9 cellular contexts compared by ENCODE assay signal in the genomic region with DNA sequence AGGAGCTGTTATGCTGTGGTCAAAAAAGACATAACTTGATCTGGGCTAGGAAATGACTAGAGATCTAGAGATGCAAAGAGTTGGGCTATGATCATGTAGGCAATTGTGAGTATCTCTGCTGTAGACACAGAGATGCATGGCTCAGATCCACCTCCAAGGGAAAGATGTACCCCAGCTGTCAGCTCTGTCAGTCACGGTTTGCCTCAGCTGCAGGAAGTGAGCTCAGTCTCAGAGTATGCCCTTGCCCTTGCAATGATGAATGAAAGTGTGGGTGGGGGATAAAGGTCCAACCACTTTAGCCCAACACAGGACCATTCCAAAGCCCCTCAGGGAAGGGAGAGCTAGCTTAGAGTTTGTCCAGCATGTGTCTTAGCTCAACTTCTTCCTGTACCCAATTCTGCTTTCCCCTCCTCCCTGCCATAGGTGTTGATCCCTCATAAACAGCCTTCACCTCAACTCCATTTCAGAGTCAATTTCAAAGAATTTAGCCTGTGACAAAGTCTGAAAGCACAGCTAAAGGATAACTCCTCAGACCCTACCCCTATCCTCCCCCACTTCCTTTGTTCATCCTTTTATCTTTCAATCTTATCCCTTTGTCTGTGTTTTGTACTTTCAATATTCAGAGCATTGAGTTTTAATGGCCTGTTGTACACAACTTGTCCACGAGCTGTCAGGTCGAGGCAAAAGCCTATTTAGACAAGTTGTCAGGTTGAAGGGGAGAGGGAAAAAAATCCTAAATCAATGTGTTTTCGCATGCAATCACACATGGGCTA.
DNase-seq lines count a peak whose midpoint lies in the region; ATAC-seq and TF ChIP-seq lines count a peak whose summit lies in the region.
"Had no signal": no experiment of that assay in that cellular context is flagged by ENCODE, and none has a peak within 500 bp of the region (broad histone marks: within the 10 kb centered on the region; RNA-seq: fewer than 3 reads in every experiment).

No MANE protein-coding gene starts in this region.

- H3K4me1 Mint-ChIP-seq in activated T-helper 2 cell treated with anti-CD3 and anti-CD28 coated beads, Interferon-gamma antibody, Interleukin-2, Interleukin-4, amounts not matched to agents 10 μg/mL and 5 μg/mL and 100 μg/mL, durations not matched to agents 14 hours and 24 hours and 36 hours (ENCODE audit: low read depth): peaks cover 10% of the 10 kb centered on the region

- H3K4me3 Mint-ChIP-seq in activated T-helper 2 cell treated with anti-CD3 and anti-CD28 coated beads, Interferon-gamma antibody, Interleukin-2, Interleukin-4, amounts not matched to agents 10 μg/mL and 5 μg/mL and 100 μg/mL, durations not matched to agents 14 hours and 24 hours and 36 hours (ENCODE audit: low read depth): no peak overlapping the region
- H3K4me3 Mint-ChIP-seq: activated naive CD4-positive, alpha-beta T cell treated with anti-CD3 and anti-CD28 coated beads, Interleukin-2, amount 50 U/mL, for 24 hours had no signal

- DNase-seq in DMS53 (lab: John Stamatoyannopoulos, UW) (peak; percentile 37), ascending aorta (ENCODE audit: low spot score in 2 of 2) (no peak), right atrium auricular region (ENCODE audit: low spot score) (no peak), testis (no peak), caudate nucleus (lab: John Stamatoyannopoulos, UW) (no peak)
- DNase-seq in activated T-helper 2 cell treated with anti-CD3 and anti-CD28 coated beads, Interferon-gamma antibody, Interleukin-2, Interleukin-4, amounts not matched to agents 10 μg/mL and 5 μg/mL and 100 μg/mL, durations not matched to agents 14 hours and 24 hours and 36 hours (ENCODE audit: low spot score): peak; percentile 8

- H3K27ac Mint-ChIP-seq in activated T-helper 2 cell treated with anti-CD3 and anti-CD28 coated beads, Interferon-gamma antibody, Interleukin-2, Interleukin-4, amounts not matched to agents 10 μg/mL and 5 μg/mL and 100 μg/mL, durations not matched to agents 14 hours and 24 hours and 36 hours: peak overlapping the region; percentile 33
- H3K27ac Mint-ChIP-seq: activated naive CD4-positive, alpha-beta T cell treated with anti-CD3 and anti-CD28 coated beads, Interleukin-2, amount 50 U/mL, for 24 hours had no signal

- ATAC-seq in GM19043 (IDR thresholded peaks at IDR 0.05; ENCODE audit: low read depth, unreplicated experiment) (peak; percentile 99), HG03060 (IDR thresholded peaks at IDR 0.05; ENCODE audit: low read depth, unreplicated experiment) (peak; percentile 77)

- H3K27me3 ChIP-seq in ascending aorta (no peaks in the 10 kb centered on the region), right atrium auricular region (no peaks in the 10 kb centered on the region), testis (no peaks in the 10 kb centered on the region)

- no peaks in the 10 kb centered on the region for H3K27me3 Mint-ChIP-seq in activated T-helper 2 cell treated with anti-CD3 and anti-CD28 coated beads, Interferon-gamma antibody, Interleukin-2, Interleukin-4, amounts not matched to agents 10 μg/mL and 5 μg/mL and 100 μg/mL, durations not matched to agents 14 hours and 24 hours and 36 hours (ENCODE audit: low read depth)
- H3K27me3 Mint-ChIP-seq: activated naive CD4-positive, alpha-beta T cell treated with anti-CD3 and anti-CD28 coated beads, Interleukin-2, amount 50 U/mL, for 24 hours had no signal

- 69 to 73% methylated on average over 3 to 4 of the region's 4 CpGs for WGBS in testis, 2 donors

- H3K9me3 ChIP-seq in ascending aorta (no peaks in the 10 kb centered on the region), right atrium auricular region (no peaks in the 10 kb centered on the region), testis (no peaks in the 10 kb centered on the region)

- H3K27ac ChIP-seq in ascending aorta (no peak overlapping the region), right atrium auricular region (no peak overlapping the region), testis (no peak overlapping the region), caudate nucleus (ENCODE audit: low read depth, low read length) (no peak overlapping the region)

- H3K4me3 ChIP-seq in ascending aorta (no peak overlapping the region), right atrium auricular region (no peak overlapping the region), testis (no peak overlapping the region)

- no peaks in the 10 kb centered on the region for H3K36me3 Mint-ChIP-seq in activated T-helper 2 cell treated with anti-CD3 and anti-CD28 coated beads, Interferon-gamma antibody, Interleukin-2, Interleukin-4, amounts not matched to agents 10 μg/mL and 5 μg/mL and 100 μg/mL, durations not matched to agents 14 hours and 24 hours and 36 hours (ENCODE audit: low read depth)
- H3K36me3 Mint-ChIP-seq: activated naive CD4-positive, alpha-beta T cell treated with anti-CD3 and anti-CD28 coated beads, Interleukin-2, amount 50 U/mL, for 24 hours had no signal

- TF ChIP-seq CTCF in ascending aorta (IDR thresholded peaks at IDR 0.05): no peak
- TF ChIP-seq CTCF in right atrium auricular region (IDR thresholded peaks at IDR 0.05): no peak
- no peak for TF ChIP-seq CTCF in testis (IDR thresholded peaks at IDR 0.05)

- H3K9me3 Mint-ChIP-seq in activated T-helper 2 cell treated with anti-CD3 and anti-CD28 coated beads, Interferon-gamma antibody, Interleukin-2, Interleukin-4, amounts not matched to agents 10 μg/mL and 5 μg/mL and 100 μg/mL, durations not matched to agents 14 hours and 24 hours and 36 hours: no peaks in the 10 kb centered on the region
- H3K9me3 Mint-ChIP-seq: activated naive CD4-positive, alpha-beta T cell treated with anti-CD3 and anti-CD28 coated beads, Interleukin-2, amount 50 U/mL, for 24 hours had no signal

- TF ChIP-seq POLR2A in testis (IDR thresholded peaks at IDR 0.05): no peak

- H3K4me1 ChIP-seq in ascending aorta (no peaks in the 10 kb centered on the region), right atrium auricular region (no peaks in the 10 kb centered on the region), testis (no peaks in the 10 kb centered on the region)

- intact Hi-C loops in activated T-helper 2 cell treated with anti-CD3 and anti-CD28 coated beads, Interferon-gamma antibody, Interleukin-2, Interleukin-4, amounts not matched to agents 10 μg/mL and 5 μg/mL and 100 μg/mL, durations not matched to agents 14 hours and 24 hours and 36 hours (cut with micrococcal nuclease): loop anchor here (2.0 to 5.0 kb wide), 2 partner anchors 79 to 90 kb away; a partner anchor contains a TSS
- intact Hi-C loops in ascending aorta (cut with DNase I) (loop anchor here (10.0 kb wide), 1 partner anchor 1443 kb away; no protein-coding TSS in a partner anchor), testis (cut with DNase I; ENCODE audit: low total_unique reads) (no loop called here)

- H3K36me3 ChIP-seq in ascending aorta (no peaks in the 10 kb centered on the region), right atrium auricular region (no peaks in the 10 kb centered on the region), testis (ENCODE audit: low read depth, missing control alignments) (no peaks in the 10 kb centered on the region)

Comparison
In these comparisons a context has a peak if more than half of its experiments do, and no peak if none do; other contexts are left out.
1. DNase-seq: peak in DMS53 (single experiment) and activated T-helper 2 cell treated with anti-CD3 and anti-CD28 coated beads, Interferon-gamma antibody, Interleukin-2, Interleukin-4, amounts not matched to agents 10 μg/mL and 5 μg/mL and 100 μg/mL, durations not matched to agents 14 hours and 24 hours and 36 hours (single experiment); none in ascending aorta (0 of 2), right atrium auricular region (single experiment), testis (single experiment) and caudate nucleus (0 of 61).